Comparison of ENCODE assay signal across 1 cellular context in the genomic region with DNA sequence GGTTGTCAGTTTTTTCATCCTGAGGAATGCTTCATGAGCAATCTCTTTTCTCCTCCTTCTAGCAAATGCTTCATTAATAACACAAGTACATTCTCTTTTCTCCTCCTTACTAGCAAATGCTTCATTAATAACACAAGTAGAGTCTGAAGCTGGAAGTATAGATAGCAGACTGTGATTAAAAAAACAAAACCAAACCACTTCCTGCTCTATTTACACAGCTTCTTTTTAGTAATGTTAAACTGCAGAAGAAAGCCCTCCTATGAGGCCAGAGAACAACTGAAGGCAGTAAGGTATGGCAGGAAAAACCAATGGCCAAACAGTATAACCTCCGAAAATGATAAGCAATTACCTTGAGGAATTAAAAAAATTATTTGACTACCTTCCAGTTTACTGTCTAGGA.
TF ChIP-seq lines count a peak whose summit lies in the region.

No MANE protein-coding gene starts in this region.

TF ChIP-seq in HepG2, 621 proteins besides CTCF, POLR2A, EP300 and RAD21 (continued from another document):
- TF ChIP-seq THAP9 (CRISPR knock-in tag; IDR thresholded peaks at IDR 0.05; ENCODE audit: borderline replicate concordance) (no peak), CAMTA2 (CRISPR knock-in tag; IDR thresholded peaks at IDR 0.05; ENCODE audit: borderline replicate concordance) (no peak), GMEB1 (CRISPR knock-in tag; IDR thresholded peaks at IDR 0.05; ENCODE audit: borderline replicate concordance) (no peak), ISX (CRISPR knock-in tag; conservative IDR thresholded peaks at IDR 0.05) (no peak), SMARCE1 (IDR thresholded peaks at IDR 0.05; ENCODE audit: borderline replicate concordance) (no peak), ZNF572 (CRISPR knock-in tag; IDR thresholded peaks at IDR 0.05) (no peak), SNRNP70 (IDR thresholded peaks at IDR 0.05; ENCODE audit: low read depth, low read length) (no peak), ELF1 (CRISPR knock-in tag; IDR thresholded peaks at IDR 0.05) (no peak), SAFB2 (CRISPR knock-in tag; IDR thresholded peaks at IDR 0.05; ENCODE audit: borderline replicate concordance, low read depth) (no peak), JARID2 (CRISPR knock-in tag; IDR thresholded peaks at IDR 0.05; ENCODE audit: insufficient replicate concordance) (no peak), HIC2 (CRISPR knock-in tag; IDR thresholded peaks at IDR 0.05; ENCODE audit: low read depth) (no peak), ZFY (CRISPR knock-in tag; IDR thresholded peaks at IDR 0.05) (no peak)
TF ChIP-seq in HepG2: peak in this region for 0.
